Comparison of ENCODE assay signal across 9 cellular contexts in genomic region chr10:133306941-133307379, GRCh38. TPM values are rescaled to one million over a fixed set of nuclear protein-coding genes. Genes with fewer than 3 reads are reported as not detected.
A peak's percentile ranks its signal among the peaks of the same experiment; 100 is the strongest.
DNase-seq lines count a peak whose midpoint lies in the region; ATAC-seq and TF ChIP-seq lines count a peak whose summit lies in the region.
"Had no signal": no experiment of that assay in that cellular context is flagged by ENCODE, and none has a peak within 500 bp of the region (broad histone marks: within the 10 kb centered on the region; RNA-seq: fewer than 3 reads in every experiment).

No MANE protein-coding gene starts in this region.

- H3K4me3 ChIP-seq in GM23248: peak overlapping the region; percentile 98
- no peak overlapping the region for H3K4me3 ChIP-seq in Peyer's patch
- peak overlapping the region in 3 of 4 donors; percentile 86 to 99 (median 98) for H3K4me3 ChIP-seq in gastrocnemius medialis

- peak overlapping the region; percentile 99 for H3K9ac ChIP-seq in GM23248

- H3K4me1 ChIP-seq in GM23248 (ENCODE audit: insufficient read depth) (peaks cover 11% of the 10 kb centered on the region), Peyer's patch (peaks cover 0 to 36% (median 6%) of the 10 kb centered on the region in 4 donors), gastrocnemius medialis (peaks cover 24 to 26% of the 10 kb centered on the region in 2 donors)

- TF ChIP-seq CTCF in Peyer's patch (IDR thresholded peaks at IDR 0.05) (no peak), gastrocnemius medialis (IDR thresholded peaks at IDR 0.05 in 4 of 5, conservative IDR thresholded peaks at IDR 0.05 in 1 of 5) (no peak)

- ATAC-seq in gastrocnemius medialis: no peak

- no peak for DNase-seq in GM23248
- DNase-seq in Peyer's patch: no peak
- DNase-seq in erythroblast (lab: John Stamatoyannopoulos, UW): peak; percentile 26 to 51
- DNase-seq in gastrocnemius medialis: no peak
- no peak for DNase-seq in NCI-H748 treated with DMSO at 0.1 percent for 48 hours (lab: John Stamatoyannopoulos, UW)
- no peak for DNase-seq in activated effector memory CD4-positive, alpha-beta T cell treated with Interleukin-2 at 50 U/mL for 16 hours
- DNase-seq in NCI-H226: no peak
- no peak for DNase-seq in SW 1271 (lab: John Stamatoyannopoulos, UW)

- H3K27me3 ChIP-seq in GM23248 (replicated peaks; ENCODE audit: insufficient read depth): no peaks in the 10 kb centered on the region
- no peaks in the 10 kb centered on the region for H3K27me3 ChIP-seq in Peyer's patch
- H3K27me3 ChIP-seq in gastrocnemius medialis: no peaks in the 10 kb centered on the region

- H3K9me3 ChIP-seq in GM23248 (ENCODE audit: low read depth) (no peaks in the 10 kb centered on the region), Peyer's patch (no peaks in the 10 kb centered on the region), gastrocnemius medialis (no peaks in the 10 kb centered on the region)

- TF ChIP-seq POLR2A in Peyer's patch (IDR thresholded peaks at IDR 0.05) (no peak), erythroblast (IDR thresholded peaks at IDR 0.05; ENCODE audit: low read length) (no peak), gastrocnemius medialis (IDR thresholded peaks at IDR 0.05) (no peak)

- 88 to 90% methylated on average over 17 of the region's 17 CpGs for WGBS in GM23248 (ENCODE audit: low coverage in 1 of 2, low lambda C conversion rate in 2 of 2, missing lambda C conversion rate in 2 of 2), 2 experiments

- H3K79me2 ChIP-seq in GM23248 (ENCODE audit: insufficient read depth): peaks cover 65% of the 10 kb centered on the region

- no peaks in the 10 kb centered on the region for H3K9me2 ChIP-seq in GM23248 (ENCODE audit: insufficient read depth)

- in situ Hi-C loops in GM23248 (cut with MboI) (no loop called here), gastrocnemius medialis (cut with MboI; ENCODE audit: low sequenced_read_pairs in 4 of 4) (no loop called here)

- H3K36me3 ChIP-seq in GM23248 (ENCODE audit: low read depth) (no peaks in the 10 kb centered on the region), Peyer's patch (peaks cover 0 to 30% (median 0%) of the 10 kb centered on the region in 3 donors), gastrocnemius medialis (peaks cover 0 to 16% of the 10 kb centered on the region in 2 donors)

- H3K27ac ChIP-seq in GM23248: peak overlapping the region; percentile 94; the same call in 1 of the 2 replicates
- H3K27ac ChIP-seq in Peyer's patch: peak overlapping the region in 3 of 4 donors; percentile 93 to 99 (median 99)
- no peak overlapping the region for H3K27ac ChIP-seq in gastrocnemius medialis

- H4K20me1 ChIP-seq in GM23248 (ENCODE audit: insufficient read depth): no peaks in the 10 kb centered on the region; the same call in 1 of the 2 replicates

- 0 out of 2 replicates have a peak, but pooled peaks cover 5% of the 10 kb centered on the region for H3F3A ChIP-seq in GM23248 (ENCODE audit: insufficient read depth)

- H3K4me2 ChIP-seq in GM23248 (ENCODE audit: unreplicated experiment): peak overlapping the region; percentile 96

- H2AFZ ChIP-seq in GM23248: no peak overlapping the region

- intact Hi-C loops in gastrocnemius medialis (cut with DNase I; ENCODE audit: low total_unique reads): no loop called here

RNA-seq across cellular contexts. Expression of gene TUBGCP2, which starts 1.7 kb away (rescaled TPM):
- total RNA-seq in GM23248 (2014; rRNA removed; shearing (Covaris generic)): 50.3 and 53.9 TPM in 2 replicates
- 35.3 and 39.7 TPM in 2 replicates for polyA plus RNA-seq in GM23248 (2016; fragmentation: Nextera tagmentation; extraction: Ambion mirVana)
- total RNA-seq in Peyer's patch: 10 to 100 TPM; 40.1 to 85.0 (median 67.8) TPM
- total RNA-seq in gastrocnemius medialis: 10 to 100 TPM; 21.5 to 43.8 (median 36.5) TPM

RNA-seq across cellular contexts. Expression of gene ZNF511, which starts 1.8 kb away (rescaled TPM):
- total RNA-seq in GM23248 (2014; rRNA removed; shearing (Covaris generic)): 12.4 and 12.6 TPM in 2 replicates
- 59.5 and 63.3 TPM in 2 replicates for polyA plus RNA-seq in GM23248 (2016; fragmentation: Nextera tagmentation; extraction: Ambion mirVana)
- total RNA-seq in Peyer's patch (10 to 100 TPM; 25.7 to 42.9 (median 30.5) TPM), gastrocnemius medialis (10 to 100 TPM; 25.0 to 49.5 (median 41.9) TPM)

RNA-seq across cellular contexts. Expression of gene CALY, which starts 29.7 kb away (rescaled TPM):
- total RNA-seq in GM23248 (2014; rRNA removed; shearing (Covaris generic)): 0.86 TPM in 1 of 2 replicates, not detected in the other
- not detected in 2 replicates for polyA plus RNA-seq in GM23248 (2016; fragmentation: Nextera tagmentation; extraction: Ambion mirVana)
- 1 to 10 TPM in 2 of 4 donors, under 1 TPM in 1, not detected in 1; 0.88 to 1.6 (median 1.5) TPM for total RNA-seq in Peyer's patch
- total RNA-seq in gastrocnemius medialis: not detected
- total RNA-seq: liver had no signal

RNA-seq across cellular contexts. Expression of gene ADAM8, which starts 30.3 kb away (rescaled TPM):
- total RNA-seq in GM23248 (2014; rRNA removed; shearing (Covaris generic)): 0.25 and 0.76 TPM in 2 replicates
- 0.19 TPM in 1 of 2 replicates, not detected in the other for polyA plus RNA-seq in GM23248 (2016; fragmentation: Nextera tagmentation; extraction: Ambion mirVana)
- total RNA-seq in Peyer's patch: 10 to 100 TPM in 1 of 4 donors, 1 to 10 TPM in 3; 5.4 to 12.4 (median 6.4) TPM
- 1 to 10 TPM in 3 of 4 donors, under 1 TPM in 1; 0.90 to 2.1 (median 1.2) TPM for total RNA-seq in gastrocnemius medialis

RNA-seq across cellular contexts. Expression of gene PRAP1, which starts 40.2 kb away (rescaled TPM):
- not detected in 2 replicates for total RNA-seq in GM23248 (2014; rRNA removed; shearing (Covaris generic))
- polyA plus RNA-seq in GM23248 (2016; fragmentation: Nextera tagmentation; extraction: Ambion mirVana): not detected in 2 replicates
- total RNA-seq in Peyer's patch: 1,000 to 10,000 TPM in 3 of 4 donors, 10 to 100 TPM in 1; 52.8 to 2,204 (median 1,384) TPM
- total RNA-seq in gastrocnemius medialis: 1 to 10 TPM in 2 of 4 donors, under 1 TPM in 1, not detected in 1; 0.59 to 1.4 (median 1.1) TPM

Comparison
In these comparisons a context has a peak if more than half of its experiments do, and no peak if none do; other contexts are left out.
1. DNase-seq: peak in erythroblast (2 of 2); none in GM23248 (single experiment), Peyer's patch (0 of 3), gastrocnemius medialis (0 of 2), NCI-H748 treated with DMSO at 0.1 percent for 48 hours (single experiment), activated effector memory CD4-positive, alpha-beta T cell treated with Interleukin-2 at 50 U/mL for 16 hours (single experiment), NCI-H226 (single experiment) and SW 1271 (0 of 2).
2. H3K27ac ChIP-seq: peak in GM23248 (single experiment) and Peyer's patch (3 of 4); none in gastrocnemius medialis (0 of 4).
3. H3K4me3 ChIP-seq: peak in GM23248 (single experiment) and gastrocnemius medialis (3 of 4); none in Peyer's patch (0 of 4).